In genomic region chr16:73420244-73421040, GRCh38 we compare ENCODE assay signal across 23 cellular contexts.
A peak's percentile ranks its signal among the peaks of the same experiment; 100 is the strongest.
DNase-seq lines count a peak whose midpoint lies in the region; ATAC-seq lines count a peak whose summit lies in the region.
"Had no signal": no experiment of that assay in that cellular context is flagged by ENCODE, and none has a peak within 500 bp of the region (broad histone marks: within the 10 kb centered on the region; RNA-seq: fewer than 3 reads in every experiment).

No MANE protein-coding gene starts in this region.

- H3K9me3 ChIP-seq in adipocyte (ENCODE audit: control insufficient read depth, low read length): no peaks in the 10 kb centered on the region
- H3K9me3 ChIP-seq: BLaER1, heart left ventricle had no signal

- in situ Hi-C loops in ACHN (cut with HindIII; ENCODE audit: low pct_ligation_motif_present, low pct_unique_long_range_greater_than_20kb, low sequenced_read_pairs): no loop called here
- in situ Hi-C loops in KBM-7 (cut with MboI; ENCODE audit: low pct_unique_long_range_greater_than_20kb, low sequenced_read_pairs): no loop called here

- no peaks in the 10 kb centered on the region for H3K36me3 ChIP-seq in adipocyte (ENCODE audit: control insufficient read depth, insufficient read depth, low read length, severe bottlenecking)
- H3K36me3 ChIP-seq: BLaER1, heart left ventricle had no signal

- no peaks in the 10 kb centered on the region for H3K4me1 ChIP-seq in adipocyte (ENCODE audit: control insufficient read depth, insufficient read depth, low read length)
- H3K4me1 ChIP-seq: BLaER1, heart left ventricle had no signal

- H3K4me3 ChIP-seq in adipocyte (ENCODE audit: low read length): no peak overlapping the region
- H3K4me3 ChIP-seq: BLaER1, heart left ventricle had no signal

- DNase-seq in ACHN (peak; percentile 5), LHCN-M2 (ENCODE audit: low read depth) (peak; percentile 3), adipocyte (ENCODE audit: low read depth) (peak; percentile 17), kidney tubule cell (ENCODE audit: low spot score) (peak; percentile 61), KBM-7 (no peak), NCI-H446 treated with DMSO at 0.1 percent for 48 hours (lab: John Stamatoyannopoulos, UW) (no peak)
- DNase-seq: activated effector memory CD4-positive, alpha-beta T cell treated with anti-CD3 and anti-CD28 coated beads, Interleukin-2, amount 50 U/mL, for 16 hours; activated T-cell treated with anti-CD3 and anti-CD28 coated beads, Interleukin-2, amount 50 U/mL, for 24 hours; anterior cingulate cortex; erythroblast; H7; heart left ventricle; islet precursor cell; natural killer cell; NCI-H1417; NCI-H2029 treated with DMSO at 0.1 percent for 48 hours; nucleus accumbens; T-helper 17 cell had no signal

- no peak overlapping the region for H3K9ac ChIP-seq in adipocyte (ENCODE audit: low read length)
- H3K9ac ChIP-seq: BLaER1 had no signal

- H3K27me3 ChIP-seq in adipocyte (replicated peaks; ENCODE audit: control insufficient read depth, insufficient read depth, low read length): no peaks in the 10 kb centered on the region
- H3K27me3 ChIP-seq: BLaER1 had no signal

- ATAC-seq in HG02970 (IDR thresholded peaks at IDR 0.05; ENCODE audit: low FRiP score, unreplicated experiment) (no peak), HG02973 (IDR thresholded peaks at IDR 0.05; ENCODE audit: unreplicated experiment) (no peak)
- ATAC-seq: heart left ventricle; natural killer cell; SK-N-SH treated with all-trans-retinoic acid at 6 μM for 48 hours; stimulated activated memory B cell treated with anti-CD40 and anti-IgM and Interleukin-4, amounts not matched to agents 10 μg/mL and 1 μg/mL and 100 μg/mL, for 72 hours; T-helper 17 cell had no signal

Comparison
In these comparisons a context has a peak if more than half of its experiments do, and no peak if none do; other contexts are left out.
1. DNase-seq: peak in ACHN (single experiment), LHCN-M2 (single experiment), adipocyte (single experiment) and kidney tubule cell (single experiment); none in KBM-7 (single experiment) and NCI-H446 treated with DMSO at 0.1 percent for 48 hours (single experiment).